10 cellular contexts compared by ENCODE assay signal in genomic region chr4:14254252-14254651, GRCh38.
DNase-seq lines count a peak whose midpoint lies in the region; ATAC-seq, FAIRE-seq and TF ChIP-seq lines count a peak whose summit lies in the region.
"Had no signal": no experiment of that assay in that cellular context is flagged by ENCODE, and none has a peak within 500 bp of the region (broad histone marks: within the 10 kb centered on the region; RNA-seq: fewer than 3 reads in every experiment).

No MANE protein-coding gene starts in this region.

- FAIRE-seq in RCC 7860 (lab: Jason Lieb, UNC) = no peak
- FAIRE-seq: TTC549 had no signal

- intact Hi-C loops in natural killer cell (cut with micrococcal nuclease) = no loop called here

- H3K27me3 Mint-ChIP-seq in natural killer cell (ENCODE audit: low read depth in 2 of 2) = no peaks in the 10 kb centered on the region
- H3K27me3 Mint-ChIP-seq: CD4-positive, CD25-positive, alpha-beta regulatory T cell had no signal

- ATAC-seq in natural killer cell = no peak

- H3K27ac Mint-ChIP-seq in natural killer cell = no peak overlapping the region
- H3K27ac Mint-ChIP-seq: CD4-positive, CD25-positive, alpha-beta regulatory T cell had no signal

- POLR2A ChIA-PET in HEK293T (lab: Yijun Ruan, JAX) = no interaction called here

- peaks cover 9% of the 10 kb centered on the region in 2 donors for H3K9me3 Mint-ChIP-seq in natural killer cell

- CTCF ChIA-PET in HEK293T (lab: Yijun Ruan, JAX) = no interaction called here

- H3K36me3 Mint-ChIP-seq in natural killer cell = no peaks in the 10 kb centered on the region
- H3K36me3 Mint-ChIP-seq: CD4-positive, CD25-positive, alpha-beta regulatory T cell had no signal

- H3K4me3 Mint-ChIP-seq in natural killer cell = no peak overlapping the region
- H3K4me3 Mint-ChIP-seq: CD4-positive, CD25-positive, alpha-beta regulatory T cell had no signal

- no peaks in the 10 kb centered on the region for H3K4me1 Mint-ChIP-seq in natural killer cell
- H3K4me1 Mint-ChIP-seq: CD4-positive, CD25-positive, alpha-beta regulatory T cell had no signal

- DNase-seq in NCI-H2081 (lab: John Stamatoyannopoulos, UW) (peak; percentile 22), NCI-H2081 treated with DMSO at 0.1 percent for 48 hours (lab: John Stamatoyannopoulos, UW) (no peak), HEK293T (ENCODE audit: extremely low spot score) (peak; percentile 24), RCC 7860 (ENCODE audit: low spot score) (peak; percentile 16), foreskin fibroblast (peak in 1 of 2 donors; percentile 39), renal cortical epithelial cell (ENCODE audit: low read depth) (peak; percentile 21), natural killer cell (no peak), activated gamma-delta T cell (lab: John Stamatoyannopoulos, UW) (no peak)
- DNase-seq: CD4-positive, CD25-positive, alpha-beta regulatory T cell had no signal

- TF ChIP-seq CTCF in foreskin fibroblast (IDR thresholded peaks at IDR 0.05; ENCODE audit: low read depth, low read length) (peak; percentile 53), natural killer cell (IDR thresholded peaks at IDR 0.05) (no peak)

- H3K4me3 ChIP-seq in foreskin fibroblast (ENCODE audit: low read depth in 1 of 2, low read length in 2 of 2) = no peak overlapping the region

TF ChIP-seq in HEK293T, 16 proteins besides CTCF, POLR2A, EP300 and RAD21:
- no peak for TF ChIP-seq HDGF (IDR thresholded peaks at IDR 0.05; ENCODE audit: borderline replicate concordance)
- no peak for TF ChIP-seq NFRKB (IDR thresholded peaks at IDR 0.05)
- no peak for TF ChIP-seq ARNT (IDR thresholded peaks at IDR 0.05)
- TF ChIP-seq L3MBTL2 (conservative IDR thresholded peaks at IDR 0.05) = no peak
- TF ChIP-seq SP1 (IDR thresholded peaks at IDR 0.05) = no peak
- TF ChIP-seq FOXA1 (IDR thresholded peaks at IDR 0.05) = no peak
- TF ChIP-seq LEF1 (IDR thresholded peaks at IDR 0.05; ENCODE audit: borderline replicate concordance) = no peak
- TF ChIP-seq FOXK2 (IDR thresholded peaks at IDR 0.05) = no peak
- no peak for TF ChIP-seq ZNF384 (IDR thresholded peaks at IDR 0.05)
- no peak for TF ChIP-seq CTBP1 (IDR thresholded peaks at IDR 0.05; ENCODE audit: borderline replicate concordance)
- no peak for TF ChIP-seq ELF4 (IDR thresholded peaks at IDR 0.05)
- TF ChIP-seq FOXM1 (IDR thresholded peaks at IDR 0.05; ENCODE audit: borderline replicate concordance) = no peak
- TF ChIP-seq TARDBP (IDR thresholded peaks at IDR 0.05) = no peak
- no peak for TF ChIP-seq BHLHE40 (IDR thresholded peaks at IDR 0.05; ENCODE audit: borderline replicate concordance)

Comparison
In these comparisons a context has a peak if more than half of its experiments do, and no peak if none do; other contexts are left out.
1. DNase-seq: peak in NCI-H2081 (2 of 2), HEK293T (single experiment), RCC 7860 (single experiment) and renal cortical epithelial cell (single experiment); none in NCI-H2081 treated with DMSO at 0.1 percent for 48 hours (single experiment), natural killer cell (single experiment) and activated gamma-delta T cell (single experiment).